ENCODE assay signal across 8 cellular contexts in the genomic region with DNA sequence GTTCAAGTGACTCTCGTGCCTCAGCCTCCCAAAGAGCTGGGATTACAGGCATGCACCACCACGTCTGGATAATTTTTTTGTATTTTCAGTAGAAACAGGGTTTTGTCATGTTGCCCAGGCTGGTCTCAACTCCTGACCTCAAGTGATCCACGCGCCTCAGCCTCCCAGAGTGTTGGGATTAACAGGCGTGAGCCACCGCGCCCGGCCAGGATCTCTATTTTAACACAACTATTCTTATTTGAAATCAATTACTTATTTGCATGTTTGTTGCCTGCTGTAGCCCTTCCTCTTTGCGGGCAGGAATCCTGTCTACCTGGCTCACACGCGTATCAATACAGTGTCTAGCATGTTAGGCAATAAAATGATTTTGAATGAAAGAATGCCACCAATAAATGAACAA. TPM values are rescaled to one million over a fixed set of nuclear protein-coding genes. Genes with fewer than 3 reads are reported as not detected.
DNase-seq lines count a peak whose midpoint lies in the region; ATAC-seq and TF ChIP-seq lines count a peak whose summit lies in the region.

No MANE protein-coding gene starts in this region.

- H3K4me3 Mint-ChIP-seq in T-helper 1 cell treated with Interleukin-12 subunit alpha and Interleukin-12 subunit beta and Interleukin-4 antibody, amounts not matched to agents 30 μg/mL and 1 μg/mL, for 36 hours = peak overlapping the region; percentile 95

- H3F3A ChIP-seq in MM.1S (ENCODE audit: insufficient read depth, low read length) = no peaks in the 10 kb centered on the region

- H3K27me3 ChIP-seq in MM.1S (replicated peaks; ENCODE audit: insufficient read depth, low read length) (no peaks in the 10 kb centered on the region), prostate gland (replicated peaks; ENCODE audit: insufficient read depth) (no peaks in the 10 kb centered on the region)
- H3K27me3 ChIP-seq in effector memory CD4-positive, alpha-beta T cell (replicated peaks; ENCODE audit: control insufficient read depth, insufficient read depth, low read length, poor library complexity, severe bottlenecking) = no peaks in the 10 kb centered on the region

- ATAC-seq in GM21737 (IDR thresholded peaks at IDR 0.05; ENCODE audit: unreplicated experiment) = no peak
- ATAC-seq in GM21390 (IDR thresholded peaks at IDR 0.05; ENCODE audit: unreplicated experiment) = no peak

- H3K9me2 ChIP-seq in MM.1S (replicated peaks; ENCODE audit: insufficient read depth, low read length) = no peaks in the 10 kb centered on the region

- TF ChIP-seq POLR2A in prostate gland (IDR thresholded peaks at IDR 0.05) = no peak

- peak overlapping the region; percentile 63 for H2AFZ ChIP-seq in MM.1S (ENCODE audit: low read length)

- peaks cover 1% of the 10 kb centered on the region for H3K36me3 Mint-ChIP-seq in T-helper 1 cell treated with Interleukin-12 subunit alpha and Interleukin-12 subunit beta and Interleukin-4 antibody, amounts not matched to agents 30 μg/mL and 1 μg/mL, for 36 hours (ENCODE audit: low read depth)

- peak overlapping the region; percentile 39; the same call in 1 of the 2 replicates for H3K4me3 ChIP-seq in MM.1S (ENCODE audit: low read length)
- H3K4me3 ChIP-seq in effector memory CD4-positive, alpha-beta T cell (ENCODE audit: insufficient read depth, low read depth, low read length, poor library complexity, severe bottlenecking) = no peak overlapping the region
- H3K4me3 ChIP-seq in prostate gland = no peak overlapping the region

- H3K27me3 Mint-ChIP-seq in T-helper 1 cell treated with Interleukin-12 subunit alpha and Interleukin-12 subunit beta and Interleukin-4 antibody, amounts not matched to agents 30 μg/mL and 1 μg/mL, for 36 hours (ENCODE audit: low read depth) = peaks cover 7% of the 10 kb centered on the region

- H3K9me3 ChIP-seq in MM.1S (replicated peaks; ENCODE audit: insufficient read depth, low read length) (no peaks in the 10 kb centered on the region), prostate gland (no peaks in the 10 kb centered on the region)
- H3K9me3 ChIP-seq in effector memory CD4-positive, alpha-beta T cell (ENCODE audit: control insufficient read depth, low read length) = no peaks in the 10 kb centered on the region

- H3K4me1 ChIP-seq in MM.1S (ENCODE audit: low read length) (0 out of 2 replicates have a peak, but pooled peaks cover 4% of the 10 kb centered on the region), prostate gland (replicated peaks) (no peaks in the 10 kb centered on the region)
- peaks cover 8% of the 10 kb centered on the region for H3K4me1 ChIP-seq in effector memory CD4-positive, alpha-beta T cell (ENCODE audit: control insufficient read depth, insufficient read depth, low read length, poor library complexity, severe bottlenecking)

- H3K79me2 ChIP-seq in MM.1S (ENCODE audit: low read length) = peaks cover 32% of the 10 kb centered on the region

- TF ChIP-seq CTCF in MM.1S (IDR thresholded peaks at IDR 0.05; ENCODE audit: low read length) (no peak), prostate gland (IDR thresholded peaks at IDR 0.05) (no peak)

- peak overlapping the region; percentile 62 for H3K4me2 ChIP-seq in MM.1S (ENCODE audit: low read depth, low read length)

- H3K9ac ChIP-seq in MM.1S (ENCODE audit: low read length) = peak overlapping the region; percentile 4; the same call in 1 of the 2 replicates

- H3K36me3 ChIP-seq in MM.1S (replicated peaks; ENCODE audit: insufficient read depth, low read length) = no peaks in the 10 kb centered on the region; the same call in 1 of the 2 replicates
- peaks cover 2% of the 10 kb centered on the region for H3K36me3 ChIP-seq in effector memory CD4-positive, alpha-beta T cell (ENCODE audit: control insufficient read depth, insufficient read depth, low read length)
- H3K36me3 ChIP-seq in prostate gland = no peaks in the 10 kb centered on the region

- no peaks in the 10 kb centered on the region for H3K9me3 Mint-ChIP-seq in T-helper 1 cell treated with Interleukin-12 subunit alpha and Interleukin-12 subunit beta and Interleukin-4 antibody, amounts not matched to agents 30 μg/mL and 1 μg/mL, for 36 hours

- H4K20me1 ChIP-seq in MM.1S (ENCODE audit: insufficient read depth, low read length) = no peaks in the 10 kb centered on the region

- intact Hi-C loops in prostate gland (cut with DNase I) = loop anchor here (10.0 kb wide), 1 partner anchor 641 kb away; no protein-coding TSS in a partner anchor

- H3K27ac Mint-ChIP-seq in T-helper 1 cell treated with Interleukin-12 subunit alpha and Interleukin-12 subunit beta and Interleukin-4 antibody, amounts not matched to agents 30 μg/mL and 1 μg/mL, for 36 hours = peak overlapping the region; percentile 87

- DNase-seq in T-helper 1 cell (no peak), MM.1S (no peak), prostate gland (ENCODE audit: low spot score) (peak; percentile 7), Kasumi-1 (lab: John Stamatoyannopoulos, UW) (no peak)
- DNase-seq in effector memory CD4-positive, alpha-beta T cell = no peak

- no peak overlapping the region for H3K27ac ChIP-seq in MM.1S (ENCODE audit: low read length)
- peak overlapping the region; percentile 74 for H3K27ac ChIP-seq in effector memory CD4-positive, alpha-beta T cell (ENCODE audit: insufficient read depth, low read length, poor library complexity, severe bottlenecking)
- no peak overlapping the region for H3K27ac ChIP-seq in prostate gland

- WGBS in prostate gland = 78% methylated on average over 11 of the region's 11 CpGs

- H3K4me1 Mint-ChIP-seq in T-helper 1 cell treated with Interleukin-12 subunit alpha and Interleukin-12 subunit beta and Interleukin-4 antibody, amounts not matched to agents 30 μg/mL and 1 μg/mL, for 36 hours (ENCODE audit: low read depth) = peaks cover 17% of the 10 kb centered on the region

RNA-seq across cellular contexts. Expression of a gene that starts 0.8 kb away (rescaled TPM):
- total RNA-seq in prostate gland = 10 to 100 TPM in 1 of 2 donors, 1 to 10 TPM in 1; 9.7 to 41.9 TPM

RNA-seq across cellular contexts. Expression of a gene that starts 41.6 kb away (rescaled TPM):
- 10 to 100 TPM; 18.8 to 22.7 TPM for total RNA-seq in prostate gland
